ENCODE assay signal across 21 cellular contexts in genomic region chr18:55092166-55092565, GRCh38.
DNase-seq lines count a peak whose midpoint lies in the region; ATAC-seq, FAIRE-seq and TF ChIP-seq lines count a peak whose summit lies in the region.
"Had no signal": no experiment of that assay in that cellular context is flagged by ENCODE, and none has a peak within 500 bp of the region (broad histone marks: within the 10 kb centered on the region; RNA-seq: fewer than 3 reads in every experiment).

No MANE protein-coding gene starts in this region.

- H3K18ac ChIP-seq in H1 (ENCODE audit: extremely low read depth, low read length), result no peak overlapping the region

- H3K14ac ChIP-seq in H1 (ENCODE audit: insufficient read length), result no peak overlapping the region

- H3K27ac ChIP-seq in HEK293 (ENCODE audit: extremely low read depth, low read depth, low read length) (no peak overlapping the region), H1 (ENCODE audit: low read depth, low read length) (no peak overlapping the region)
- H3K27ac ChIP-seq: BLaER1 treated with 17β-estradiol and CSF1 and Interleukin-3, amounts not matched to agents 10 nM and 100 nM; C4-2B had no signal

- H3K9me3 ChIP-seq in HEK293 (ENCODE audit: control insufficient read depth, insufficient read depth, low read depth, low read length) (no peaks in the 10 kb centered on the region), H1 (ENCODE audit: insufficient read depth in 2 of 2, low read depth in 1 of 2, low read length in 1 of 2) (no peaks in the 10 kb centered on the region)
- H3K9me3 ChIP-seq: BLaER1 treated with 17β-estradiol and CSF1 and Interleukin-3, amounts not matched to agents 10 nM and 100 nM; Caco-2 had no signal

- H2BK120ac ChIP-seq in H1 (replicated peaks; ENCODE audit: low read depth, low read length), result no peak overlapping the region

- ATAC-seq in stimulated activated memory B cell treated with anti-CD40 and anti-IgM and Interleukin-4, amounts not matched to agents 10 μg/mL and 1 μg/mL and 100 μg/mL, for 72 hours, result peak; percentile 9
- no peak for ATAC-seq in GM18498 (IDR thresholded peaks at IDR 0.05; ENCODE audit: unreplicated experiment)
- ATAC-seq: CD8-positive, alpha-beta T cell had no signal

- no peak overlapping the region for H4K91ac ChIP-seq in H1 (replicated peaks; ENCODE audit: insufficient read length, low read length)

- no peaks in the 10 kb centered on the region for H3K23me2 ChIP-seq in H1 (ENCODE audit: low read depth, low read length)

- CTCF ChIA-PET in HEK293 (lab: Yijun Ruan, JAX), result no interaction called here
- CTCF ChIA-PET in H1 (lab: Charles Lee; ENCODE audit: partially characterized antibody), result no interaction called here

- no peak overlapping the region for H3K4me3 ChIP-seq in HEK293 (ENCODE audit: low read depth, low read length)
- no peak overlapping the region for H3K4me3 ChIP-seq in H1 (ENCODE audit: extremely low read depth in 1 of 4, insufficient read depth in 2 of 4, low read depth in 3 of 4, low read length in 4 of 4)
- H3K4me3 ChIP-seq: BLaER1 treated with 17β-estradiol and CSF1 and Interleukin-3, amounts not matched to agents 10 nM and 100 nM had no signal

- no peak overlapping the region for H4K5ac ChIP-seq in H1 (ENCODE audit: insufficient read length, low read depth, low read length)

- no peaks in the 10 kb centered on the region for H3K79me2 ChIP-seq in H1 (ENCODE audit: control insufficient read depth in 1 of 2, insufficient read depth in 2 of 2, low read length in 2 of 2)

- DNase-seq in H1 (ENCODE audit: low read depth in 1 of 2, low spot score in 2 of 2), result no peak
- no peak for DNase-seq in stimulated activated CD4-positive, alpha-beta T cell treated with anti-CD3 and anti-CD28 coated beads, Interleukin-4, amount 100 ng/mL, for 4 hours
- no peak for DNase-seq in stimulated activated CD8-positive, alpha-beta memory T cell treated with anti-CD3 and anti-CD28 coated beads, Interleukin-4, amount 100 ng/mL, for 48 hours
- no peak for DNase-seq in NCI-H226
- DNase-seq: 8988T; ACHN; Caco-2; Calu3; CD4-positive, alpha-beta T cell; CD8-positive, alpha-beta T cell; DMS79 treated with DMSO at 0.1 percent for 48 hours; GF-D8 had no signal

- peak overlapping the region; percentile 85 for H3K27ac Mint-ChIP-seq in stimulated activated memory B cell treated with anti-CD40 and anti-IgM and Interleukin-4, amounts not matched to agents 10 μg/mL and 1 μg/mL and 100 μg/mL, for 72 hours
- H3K27ac Mint-ChIP-seq: CD4-positive, alpha-beta T cell; CD8-positive, alpha-beta T cell had no signal

- peaks cover 73% of the 10 kb centered on the region for H3K4me1 Mint-ChIP-seq in stimulated activated memory B cell treated with anti-CD40 and anti-IgM and Interleukin-4, amounts not matched to agents 10 μg/mL and 1 μg/mL and 100 μg/mL, for 72 hours

- no peak overlapping the region for H3K4ac ChIP-seq in H1 (replicated peaks; ENCODE audit: insufficient read length, low read depth, low read length)

- POLR2A ChIA-PET in HEK293 (lab: Yijun Ruan, JAX) (no interaction called here), H1 (lab: Charles Lee; ENCODE audit: partially characterized antibody) (no interaction called here)

- H4K20me1 ChIP-seq in H1 (replicated peaks in 1 of 2; ENCODE audit: control insufficient read depth in 1 of 2, insufficient read depth in 2 of 2, low read length in 2 of 2), result no peaks in the 10 kb centered on the region
- H4K20me1 ChIP-seq: BLaER1 treated with 17β-estradiol and CSF1 and Interleukin-3, amounts not matched to agents 10 nM and 100 nM had no signal

- H3K27me3 Mint-ChIP-seq in stimulated activated memory B cell treated with anti-CD40 and anti-IgM and Interleukin-4, amounts not matched to agents 10 μg/mL and 1 μg/mL and 100 μg/mL, for 72 hours, result no peaks in the 10 kb centered on the region
- H3K27me3 Mint-ChIP-seq: CD4-positive, alpha-beta T cell had no signal

- no peak overlapping the region for H2BK5ac ChIP-seq in H1 (ENCODE audit: low read depth, low read length)

- no peaks in the 10 kb centered on the region for H3K27me3 ChIP-seq in H1 (replicated peaks in 1 of 4; ENCODE audit: control insufficient read depth in 3 of 4, extremely low read depth in 1 of 4, insufficient read depth in 3 of 4, low read length in 3 of 4)
- H3K27me3 ChIP-seq: BLaER1 treated with 17β-estradiol and CSF1 and Interleukin-3, amounts not matched to agents 10 nM and 100 nM had no signal

- H2BK15ac ChIP-seq in H1 (ENCODE audit: low read length), result no peak overlapping the region

- H3K36me3 Mint-ChIP-seq in stimulated activated memory B cell treated with anti-CD40 and anti-IgM and Interleukin-4, amounts not matched to agents 10 μg/mL and 1 μg/mL and 100 μg/mL, for 72 hours, result peaks cover 12% of the 10 kb centered on the region
- H3K36me3 Mint-ChIP-seq: CD8-positive, alpha-beta T cell had no signal

- H3K4me1 ChIP-seq in HEK293 (ENCODE audit: control insufficient read depth, insufficient read depth, low read length) (peaks cover 47% of the 10 kb centered on the region), H1 (replicated peaks in 1 of 4; ENCODE audit: control insufficient read depth in 3 of 4, insufficient read depth in 4 of 4, low read length in 3 of 4) (no peaks in the 10 kb centered on the region; a peak in 1 of 7 replicates)

- TF ChIP-seq RAD21 in H1 (IDR thresholded peaks at IDR 0.05 in 1 of 2, conservative IDR thresholded peaks at IDR 0.05 in 1 of 2; ENCODE audit: low read depth in 2 of 2, low read length in 2 of 2), result no peak

- H3K9me3 Mint-ChIP-seq in stimulated activated memory B cell treated with anti-CD40 and anti-IgM and Interleukin-4, amounts not matched to agents 10 μg/mL and 1 μg/mL and 100 μg/mL, for 72 hours, result no peaks in the 10 kb centered on the region
- H3K9me3 Mint-ChIP-seq: CD4-positive, alpha-beta T cell; CD8-positive, alpha-beta T cell had no signal

- H4K8ac ChIP-seq in H1 (ENCODE audit: extremely low read depth, insufficient read depth, low read length), result peak overlapping the region; percentile 45; the same call in 1 of the 2 replicates

- no peak overlapping the region for H2AK5ac ChIP-seq in H1 (ENCODE audit: low read depth, low read length)

- no peak for FAIRE-seq in H1 (lab: Jason Lieb, UNC)
- FAIRE-seq: A204.1, G401.6, GM12891, GM18507 had no signal

- TF ChIP-seq EP300 in H1 (IDR thresholded peaks at IDR 0.05; ENCODE audit: borderline replicate concordance in 1 of 2, low read depth in 2 of 2, low read length in 2 of 2), result no peak

- H3K9ac ChIP-seq in H1 (replicated peaks in 1 of 4; ENCODE audit: extremely low read depth in 1 of 4, low read depth in 3 of 4, low read length in 3 of 4), result no peak overlapping the region
- H3K9ac ChIP-seq: BLaER1 treated with 17β-estradiol and CSF1 and Interleukin-3, amounts not matched to agents 10 nM and 100 nM had no signal

- peak overlapping the region; percentile 15 for H3K4me3 Mint-ChIP-seq in stimulated activated memory B cell treated with anti-CD40 and anti-IgM and Interleukin-4, amounts not matched to agents 10 μg/mL and 1 μg/mL and 100 μg/mL, for 72 hours
- H3K4me3 Mint-ChIP-seq: CD4-positive, alpha-beta T cell; CD8-positive, alpha-beta T cell had no signal

- no peak for TF ChIP-seq POLR2A in H1 (IDR thresholded peaks at IDR 0.05; ENCODE audit: control extremely low read depth in 1 of 2, low read depth in 2 of 2, low read length in 2 of 2)

- H3K36me3 ChIP-seq in HEK293 (ENCODE audit: control insufficient read depth in 2 of 2, insufficient read depth in 1 of 2, low read length in 2 of 2) (no peaks in the 10 kb centered on the region), H1 (ENCODE audit: control insufficient read depth in 2 of 4, insufficient read depth in 4 of 4, low read length in 3 of 4) (no peaks in the 10 kb centered on the region)
- H3K36me3 ChIP-seq: BLaER1 treated with 17β-estradiol and CSF1 and Interleukin-3, amounts not matched to agents 10 nM and 100 nM had no signal

- no peak overlapping the region for H2BK12ac ChIP-seq in H1 (ENCODE audit: low read depth, low read length)

- 93% methylated on average over 4 of the region's 4 CpGs; no CpG with 5 or more reads in 1 of the 2 experiments for WGBS in H1 (ENCODE audit: extremely low coverage in 1 of 2, insufficient coverage in 1 of 2, insufficient read length in 1 of 2, insufficient replicate concordance in 2 of 2, low coverage in 1 of 2, low lambda C conversion rate in 2 of 2, missing lambda C conversion rate in 1 of 2), 2 experiments

- no peaks in the 10 kb centered on the region for H3K79me1 ChIP-seq in H1 (ENCODE audit: low read depth, low read length)

- H2BK20ac ChIP-seq in H1 (ENCODE audit: low read length), result no peak overlapping the region

- H2AFZ ChIP-seq in H1 (ENCODE audit: low read length), result no peak overlapping the region

- TF ChIP-seq CTCF in HEK293 (tag by site-specific recombination; IDR thresholded peaks at IDR 0.05) (no peak), H1 (IDR thresholded peaks at IDR 0.05; ENCODE audit: control extremely low read depth in 1 of 3, insufficient read depth in 1 of 3, low read depth in 1 of 3, low read length in 3 of 3) (no peak)

- H3K4me2 ChIP-seq in H1 (ENCODE audit: insufficient read depth in 1 of 2, low read depth in 2 of 2, low read length in 2 of 2), result no peak overlapping the region
- H3K4me2 ChIP-seq: BLaER1 treated with 17β-estradiol and CSF1 and Interleukin-3, amounts not matched to agents 10 nM and 100 nM had no signal

- H3K56ac ChIP-seq in H1 (replicated peaks; ENCODE audit: insufficient read length, low read depth, low read length), result no peak overlapping the region

- H3K23ac ChIP-seq in H1 (ENCODE audit: insufficient read length), result no peak overlapping the region

TF ChIP-seq in HEK293, 187 proteins besides CTCF, POLR2A, EP300 and RAD21 (continues in another document):
- TF ChIP-seq ZFHX2 (tag by site-specific recombination; conservative IDR thresholded peaks at IDR 0.05) (peak; percentile 53), PRDM1 (tag by site-specific recombination; IDR thresholded peaks at IDR 0.05) (no peak), EGR2 (tag by site-specific recombination; IDR thresholded peaks at IDR 0.05; ENCODE audit: low read depth) (peak; percentile 41; the same call in 1 of the 2 replicates)

TF ChIP-seq in H1, 55 proteins besides CTCF, POLR2A, EP300 and RAD21 (continues in another document):
- no peak for TF ChIP-seq PHF8 (conservative IDR thresholded peaks at IDR 0.05; ENCODE audit: low read depth, low read length)
- no peak for TF ChIP-seq SUZ12 (IDR thresholded peaks at IDR 0.05; ENCODE audit: low read length)
- TF ChIP-seq POLR2AphosphoS5 (IDR thresholded peaks at IDR 0.05; ENCODE audit: low read depth, low read length), result no peak
- no peak for TF ChIP-seq GTF2F1 (IDR thresholded peaks at IDR 0.05; ENCODE audit: borderline replicate concordance, low read depth, low read length)
- no peak for TF ChIP-seq BRCA1 (IDR thresholded peaks at IDR 0.05; ENCODE audit: low read depth, low read length)
- no peak for TF ChIP-seq RNF2 (IDR thresholded peaks at IDR 0.05; ENCODE audit: borderline replicate concordance, low read depth, low read length, missing control alignments, poor library complexity, severe bottlenecking)
- TF ChIP-seq EZH2 (IDR thresholded peaks at IDR 0.05; ENCODE audit: low read depth, low read length, severe bottlenecking), result no peak
- no peak for TF ChIP-seq KDM1A (IDR thresholded peaks at IDR 0.05; ENCODE audit: borderline replicate concordance, low read length)
- TF ChIP-seq GABPA (IDR thresholded peaks at IDR 0.05; ENCODE audit: borderline replicate concordance, insufficient read depth, low read length), result no peak
- TF ChIP-seq HDAC6 (IDR thresholded peaks at IDR 0.05; ENCODE audit: low read depth, low read length), result no peak
